ENCODE assay signal across 8 cellular contexts in the genomic region with DNA sequence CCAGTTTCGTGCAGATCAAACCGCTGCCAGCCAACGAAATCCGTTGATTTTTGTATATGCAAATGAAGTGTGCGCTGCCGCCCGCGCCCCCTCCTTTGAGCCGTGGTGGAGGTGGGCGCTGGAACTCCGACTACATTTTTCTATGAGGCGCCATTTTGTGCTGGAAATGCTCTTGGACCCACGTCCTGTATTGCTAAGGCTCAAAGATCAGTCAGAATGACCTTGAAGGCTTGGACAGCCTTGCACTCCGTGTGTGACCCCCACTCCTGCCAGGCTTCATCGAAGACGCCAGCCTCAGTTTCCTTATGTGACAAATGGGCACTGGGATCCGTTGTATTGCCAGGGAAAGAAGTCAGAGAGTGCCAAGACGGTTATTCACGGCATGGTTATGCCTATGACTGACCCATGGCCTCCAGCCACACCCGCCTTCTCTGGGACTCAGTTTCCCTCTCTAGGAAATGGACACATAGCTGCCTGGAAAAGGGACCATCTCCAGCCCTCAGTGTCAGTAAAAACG. TPM values are rescaled to one million over a fixed set of nuclear protein-coding genes. Genes with fewer than 3 reads are reported as not detected.
DNase-seq lines count a peak whose midpoint lies in the region; ATAC-seq, FAIRE-seq and TF ChIP-seq lines count a peak whose summit lies in the region.

No MANE protein-coding gene starts in this region.

- no peak for ATAC-seq in Panc1
- no peak for ATAC-seq in pancreas

- no peaks in the 10 kb centered on the region for H3K9me2 ChIP-seq in DOHH2 (replicated peaks; ENCODE audit: control insufficient read depth, low read length)

- POLR2A ChIA-PET in Panc1 (lab: Charles Lee), result interaction anchor here (0.6 kb wide), 2 partner anchors 11 to 191 kb away, joined by 3 to 7 read pairs; a partner anchor contains a TSS

- H3K9me3 ChIP-seq in DOHH2 (ENCODE audit: control insufficient read depth, insufficient read depth, low read length) (peaks cover 6% of the 10 kb centered on the region), Panc1 (ENCODE audit: control insufficient read depth, insufficient read depth, low read depth, low read length) (peaks cover 6% of the 10 kb centered on the region; the same call in 1 of the 2 replicates), pancreas (no peaks in the 10 kb centered on the region)

- peaks cover 14% of the 10 kb centered on the region for H3K4me1 Mint-ChIP-seq in endothelial cell (ENCODE audit: unreplicated experiment)

- in situ Hi-C loops in Panc1 (cut with HindIII; ENCODE audit: low pct_unique_long_range_greater_than_20kb, low sequenced_read_pairs), result no loop called here

- peak overlapping the region; percentile 93 for H3K4me3 Mint-ChIP-seq in endothelial cell (ENCODE audit: unreplicated experiment)

- DNase-seq in Panc1 (ENCODE audit: low read depth, low spot score) (no peak), endothelial cell (ENCODE audit: low spot score) (no peak), pancreas (no peak), SIG-M5 (lab: John Stamatoyannopoulos, UW) (no peak), NCI-H2081 (lab: John Stamatoyannopoulos, UW) (no peak), AML-193 (lab: John Stamatoyannopoulos, UW) (no peak), hippocampal formation (lab: John Stamatoyannopoulos, UW) (no peak)

- H3K27me3 ChIP-seq in DOHH2 (ENCODE audit: control insufficient read depth, low read length) (no peaks in the 10 kb centered on the region), Panc1 (ENCODE audit: control insufficient read depth, insufficient read depth, low read length) (no peaks in the 10 kb centered on the region), pancreas (no peaks in the 10 kb centered on the region)

- TF ChIP-seq CTCF in DOHH2 (IDR thresholded peaks at IDR 0.05; ENCODE audit: low read depth, low read length, poor library complexity, severe bottlenecking) (no peak), Panc1 (IDR thresholded peaks at IDR 0.05) (no peak), endothelial cell (IDR thresholded peaks at IDR 0.05; ENCODE audit: unreplicated experiment) (no peak), pancreas (IDR thresholded peaks at IDR 0.05) (no peak)

- peaks cover 21% of the 10 kb centered on the region for H3K36me3 Mint-ChIP-seq in endothelial cell (ENCODE audit: low read depth, unreplicated experiment)

- peak overlapping the region; percentile 90 for H3K27ac Mint-ChIP-seq in endothelial cell (ENCODE audit: unreplicated experiment)

- H3K4me3 ChIP-seq in DOHH2 (ENCODE audit: low read length), result peak overlapping the region; percentile 79
- H3K4me3 ChIP-seq in Panc1 (ENCODE audit: low read depth in 2 of 2, low read length in 2 of 2), result peak overlapping the region; percentile 85 to 88
- peak overlapping the region in 3 of 4 donors; percentile 29 to 96 (median 64) for H3K4me3 ChIP-seq in pancreas

- H3K27me3 Mint-ChIP-seq in endothelial cell (ENCODE audit: unreplicated experiment), result peaks cover 11% of the 10 kb centered on the region

- H3K4me1 ChIP-seq in DOHH2 (ENCODE audit: control insufficient read depth, low read length) (peaks cover 25% of the 10 kb centered on the region), Panc1 (ENCODE audit: control insufficient read depth, insufficient read depth, low read length) (peaks cover 23% of the 10 kb centered on the region), pancreas (peaks cover 0 to 4% (median 0%) of the 10 kb centered on the region in 3 donors)

- 21 to 22% methylated on average over 21 of the region's 21 CpGs for WGBS in pancreas, 2 donors

- H4K20me1 ChIP-seq in DOHH2 (ENCODE audit: control insufficient read depth, insufficient read depth, low read depth, low read length), result peaks cover 24% of the 10 kb centered on the region

- H3K27ac ChIP-seq in DOHH2 (ENCODE audit: low read depth, low read length) (peak overlapping the region; percentile 97), Panc1 (ENCODE audit: low read length) (peak overlapping the region; percentile 100), pancreas (peak overlapping the region; percentile 90 to 95 (median 94))

- peaks cover 9% of the 10 kb centered on the region for H3K9me3 Mint-ChIP-seq in endothelial cell (ENCODE audit: unreplicated experiment)

- H3F3A ChIP-seq in DOHH2 (ENCODE audit: control insufficient read depth, insufficient read depth), result peaks cover 22% of the 10 kb centered on the region

- no peak for FAIRE-seq in pancreas (lab: Jason Lieb, UNC)

- peak overlapping the region; percentile 96 for H3K4me2 ChIP-seq in DOHH2 (ENCODE audit: low read length)

- BruUV-seq in Panc1 (replicated peaks; lab: Mats Ljungman, UMichigan), result TSS peak; percentile 87

- CTCF ChIA-PET in Panc1 (lab: Charles Lee), result no interaction called here

- intact Hi-C loops in Panc1 (cut with micrococcal nuclease; ENCODE audit: unreplicated experiment) (no loop called here), pancreas (cut with DNase I) (loop anchor here in 1 of 3 donors (10.0 kb wide), 1 partner anchor 114 kb away; no protein-coding TSS in a partner anchor)

- H3K79me2 ChIP-seq in DOHH2 (ENCODE audit: control insufficient read depth, low read length), result peaks cover 34% of the 10 kb centered on the region

- H3K36me3 ChIP-seq in DOHH2 (ENCODE audit: control insufficient read depth, low read length), result peaks cover 44% of the 10 kb centered on the region
- peaks cover 18% of the 10 kb centered on the region for H3K36me3 ChIP-seq in Panc1 (ENCODE audit: control insufficient read depth, insufficient read depth, low read length)
- H3K36me3 ChIP-seq in pancreas, result peaks cover 0 to 2% (median 0%) of the 10 kb centered on the region in 3 donors

RNA-seq across cellular contexts. Expression of a gene that starts 0.8 kb away (rescaled TPM):
- total RNA-seq in Panc1 (2021; ENCODE audit: unreplicated experiment), result 635 TPM
- 684 TPM for polyA plus RNA-seq in Panc1 (2012; ENCODE audit: insufficient read length)
- total RNA-seq in endothelial cell (ENCODE audit: unreplicated experiment), result 56.2 TPM
- 1 to 10 TPM; 2.0 to 7.3 (median 5.1) TPM for total RNA-seq in pancreas
- 1 to 10 TPM; 3.6 to 5.0 TPM for polyA plus RNA-seq in pancreas

RNA-seq across cellular contexts. Expression of a gene that starts 22.6 kb away (rescaled TPM):
- total RNA-seq in Panc1 (2021; ENCODE audit: unreplicated experiment) (2,154 TPM), endothelial cell (ENCODE audit: unreplicated experiment) (3,792 TPM), pancreas (1,000 to 10,000 TPM in 1 of 6 donors, 100 to 1,000 TPM in 5; 420 to 1,198 (median 819) TPM)
- 3,316 TPM for polyA plus RNA-seq in Panc1 (2012; ENCODE audit: insufficient read length)
- 1,000 to 10,000 TPM in 1 of 2 donors, 100 to 1,000 TPM in 1; 738 to 1,109 TPM for polyA plus RNA-seq in pancreas

RNA-seq across cellular contexts. Expression of a gene that starts 24.3 kb away (rescaled TPM):
- total RNA-seq in Panc1 (2021; ENCODE audit: unreplicated experiment), result 7.4 TPM
- polyA plus RNA-seq in Panc1 (2012; ENCODE audit: insufficient read length), result 25.3 TPM
- total RNA-seq in endothelial cell (ENCODE audit: unreplicated experiment), result 0.64 TPM
- total RNA-seq in pancreas, result 10 to 100 TPM; 14.7 to 32.7 (median 21.3) TPM
- under 1 TPM; 0.42 TPM for polyA plus RNA-seq in pancreas

RNA-seq across cellular contexts. Expression of a gene that starts 31.8 kb away (rescaled TPM):
- total RNA-seq in Panc1 (2021; ENCODE audit: unreplicated experiment) (0.74 TPM), endothelial cell (ENCODE audit: unreplicated experiment) (not detected), pancreas (not detected)
- not detected for polyA plus RNA-seq in Panc1 (2012; ENCODE audit: insufficient read length)
- polyA plus RNA-seq in pancreas, result under 1 TPM in 1 of 2 donors, not detected in 1; 0.45 TPM

RNA-seq across cellular contexts. Expression of a gene that starts 34.7 kb away (rescaled TPM):
- 0.03 TPM for total RNA-seq in Panc1 (2021; ENCODE audit: unreplicated experiment)
- polyA plus RNA-seq in Panc1 (2012; ENCODE audit: insufficient read length), result 0.21 TPM
- not detected for total RNA-seq in endothelial cell (ENCODE audit: unreplicated experiment)
- under 1 TPM in 3 of 6 donors, not detected in 3; 0.05 to 0.16 (median 0.06) TPM for total RNA-seq in pancreas
- under 1 TPM; 0.04 to 0.33 TPM for polyA plus RNA-seq in pancreas

Comparison
In these comparisons a context has a peak if more than half of its experiments do, and no peak if none do; other contexts are left out.
1. RNA of a gene that starts 0.8 kb away (total RNA-seq): 635 TPM in Panc1 (single experiment); 56.2 TPM in endothelial cell (single experiment) and 2.0 to 7.3 TPM in pancreas; every median in the first group is over 10 times any median in the second.
2. Peak in every context shown above with its lines, with median percentiles within 50 percentile points of each other: H3K27ac ChIP-seq and H3K4me3 ChIP-seq.